ENCODE assay signal across 9 cellular contexts in the genomic region with DNA sequence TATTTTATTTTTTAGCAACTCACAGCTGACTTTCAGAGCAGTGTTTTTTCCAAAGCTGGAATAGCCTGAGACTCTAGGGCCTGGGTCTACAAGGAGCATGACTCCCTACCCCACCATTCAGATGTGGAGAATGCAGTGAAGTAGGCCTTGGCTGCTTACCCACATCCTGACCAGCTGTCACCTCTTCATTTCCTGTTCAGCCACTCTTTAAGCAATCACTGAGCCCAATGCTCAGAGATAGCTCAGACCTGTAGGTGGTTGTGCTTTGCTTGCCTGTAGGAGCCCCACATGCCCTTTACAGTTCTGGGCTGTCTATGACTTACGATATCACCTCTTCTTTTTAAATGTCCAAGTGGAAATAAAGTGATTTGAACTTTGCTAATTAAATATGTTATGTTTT.
DNase-seq lines count a peak whose midpoint lies in the region; ATAC-seq and TF ChIP-seq lines count a peak whose summit lies in the region.
"Had no signal": no experiment of that assay in that cellular context is flagged by ENCODE, and none has a peak within 500 bp of the region (broad histone marks: within the 10 kb centered on the region; RNA-seq: fewer than 3 reads in every experiment).

No MANE protein-coding gene starts in this region.

- in situ Hi-C loops in gastrocnemius medialis (cut with MboI; ENCODE audit: low sequenced_read_pairs in 4 of 4), result no loop called here

- ATAC-seq in GM18873 (IDR thresholded peaks at IDR 0.05; ENCODE audit: low FRiP score, unreplicated experiment) (peak; percentile 94), HG03097 (IDR thresholded peaks at IDR 0.05; ENCODE audit: low FRiP score, unreplicated experiment) (peak; percentile 95), gastrocnemius medialis (no peak)
- ATAC-seq in stimulated activated naive CD8-positive, alpha-beta T cell treated with anti-CD3 and anti-CD28 coated beads, Interleukin-15, Interleukin-2, amounts not matched to agents 100 U/mL and 50 U/mL, for 24 hours, result peak; percentile 96

- H3K4me3 ChIP-seq in AG10803 (ENCODE audit: low read length) (no peak overlapping the region), right atrium auricular region (no peak overlapping the region), coronary artery (no peak overlapping the region), gastrocnemius medialis (no peak overlapping the region)
- H3K4me3 ChIP-seq: right lobe of liver had no signal

- peaks cover 13% of the 10 kb centered on the region for H3K4me1 Mint-ChIP-seq in activated CD4-positive, alpha-beta memory T cell treated with anti-CD3 and anti-CD28 coated beads, Interleukin-2, amount 10 ng/mL, durations not matched to agents 7 days and 5 days

- intact Hi-C loops in gastrocnemius medialis (cut with DNase I; ENCODE audit: low total_unique reads), result no loop called here

- H3K27me3 ChIP-seq in right atrium auricular region (no peaks in the 10 kb centered on the region), gastrocnemius medialis (no peaks in the 10 kb centered on the region)
- H3K27me3 ChIP-seq: right lobe of liver had no signal

- H3K4me1 ChIP-seq in right atrium auricular region (no peaks in the 10 kb centered on the region), gastrocnemius medialis (no peaks in the 10 kb centered on the region)
- H3K4me1 ChIP-seq: right lobe of liver had no signal

- no peak overlapping the region for H3K4me3 Mint-ChIP-seq in activated CD4-positive, alpha-beta memory T cell treated with anti-CD3 and anti-CD28 coated beads, Interleukin-2, amount 10 ng/mL, durations not matched to agents 7 days and 5 days

- H3K9me3 ChIP-seq in right atrium auricular region, result peaks cover 0 to 8% of the 10 kb centered on the region in 2 donors
- no peaks in the 10 kb centered on the region for H3K9me3 ChIP-seq in gastrocnemius medialis
- H3K9me3 ChIP-seq: right lobe of liver had no signal

- no peak overlapping the region for H3K27ac Mint-ChIP-seq in activated CD4-positive, alpha-beta memory T cell treated with anti-CD3 and anti-CD28 coated beads, Interleukin-2, amount 10 ng/mL, durations not matched to agents 7 days and 5 days

- TF ChIP-seq POLR2A in gastrocnemius medialis (IDR thresholded peaks at IDR 0.05), result no peak

- no peaks in the 10 kb centered on the region for H3K36me3 Mint-ChIP-seq in activated CD4-positive, alpha-beta memory T cell treated with anti-CD3 and anti-CD28 coated beads, Interleukin-2, amount 10 ng/mL, durations not matched to agents 7 days and 5 days (ENCODE audit: low read depth)

- peak; percentile 8 for DNase-seq in AG10803 (ENCODE audit: low read depth)
- peak; percentile 49 for DNase-seq in activated CD4-positive, alpha-beta memory T cell treated with anti-CD3 and anti-CD28 coated beads, Interleukin-2, amount 10 ng/mL, durations not matched to agents 7 days and 5 days
- peak; percentile 24 for DNase-seq in stimulated activated naive CD8-positive, alpha-beta T cell treated with anti-CD3 and anti-CD28 coated beads, Interleukin-15, Interleukin-2, amounts not matched to agents 100 U/mL and 50 U/mL, for 24 hours
- no peak for DNase-seq in right atrium auricular region (ENCODE audit: low spot score)
- DNase-seq in coronary artery (ENCODE audit: low spot score), result no peak
- no peak for DNase-seq in gastrocnemius medialis
- DNase-seq: right lobe of liver had no signal

- H3K36me3 ChIP-seq in right atrium auricular region, result no peaks in the 10 kb centered on the region
- H3K36me3 ChIP-seq in gastrocnemius medialis, result no peaks in the 10 kb centered on the region
- H3K36me3 ChIP-seq: right lobe of liver had no signal

- no peaks in the 10 kb centered on the region for H3K27me3 Mint-ChIP-seq in activated CD4-positive, alpha-beta memory T cell treated with anti-CD3 and anti-CD28 coated beads, Interleukin-2, amount 10 ng/mL, durations not matched to agents 7 days and 5 days

- peaks cover 2% of the 10 kb centered on the region for H3K9me3 Mint-ChIP-seq in activated CD4-positive, alpha-beta memory T cell treated with anti-CD3 and anti-CD28 coated beads, Interleukin-2, amount 10 ng/mL, durations not matched to agents 7 days and 5 days

- CTCF ChIA-PET in activated CD4-positive, alpha-beta memory T cell treated with anti-CD3 and anti-CD28 coated beads, Interleukin-2, amount 10 ng/mL, durations not matched to agents 7 days and 5 days (lab: Charles Lee), result no interaction called here

- POLR2A ChIA-PET in activated CD4-positive, alpha-beta memory T cell treated with anti-CD3 and anti-CD28 coated beads, Interleukin-2, amount 10 ng/mL, durations not matched to agents 7 days and 5 days (lab: Charles Lee), result no interaction called here

- no peak overlapping the region for H3K27ac ChIP-seq in right atrium auricular region
- H3K27ac ChIP-seq in coronary artery, result no peak overlapping the region
- no peak overlapping the region for H3K27ac ChIP-seq in gastrocnemius medialis
- H3K27ac ChIP-seq: right lobe of liver had no signal

- TF ChIP-seq CTCF in AG10803 (conservative IDR thresholded peaks at IDR 0.05; ENCODE audit: low read length), result no peak
- TF ChIP-seq CTCF in right atrium auricular region (IDR thresholded peaks at IDR 0.05), result no peak
- no peak for TF ChIP-seq CTCF in coronary artery (IDR thresholded peaks at IDR 0.05)
- no peak for TF ChIP-seq CTCF in gastrocnemius medialis (IDR thresholded peaks at IDR 0.05 in 4 of 5, conservative IDR thresholded peaks at IDR 0.05 in 1 of 5)

Comparison
In these comparisons a context has a peak if more than half of its experiments do, and no peak if none do; other contexts are left out.
1. DNase-seq: peak in AG10803 (single experiment), activated CD4-positive, alpha-beta memory T cell treated with anti-CD3 and anti-CD28 coated beads, Interleukin-2, amount 10 ng/mL, durations not matched to agents 7 days and 5 days (single experiment) and stimulated activated naive CD8-positive, alpha-beta T cell treated with anti-CD3 and anti-CD28 coated beads, Interleukin-15, Interleukin-2, amounts not matched to agents 100 U/mL and 50 U/mL, for 24 hours (single experiment); none in right atrium auricular region (single experiment), coronary artery (single experiment) and gastrocnemius medialis (0 of 2).
2. ATAC-seq: peak in GM18873 (single experiment), HG03097 (single experiment) and stimulated activated naive CD8-positive, alpha-beta T cell treated with anti-CD3 and anti-CD28 coated beads, Interleukin-15, Interleukin-2, amounts not matched to agents 100 U/mL and 50 U/mL, for 24 hours (single experiment); none in gastrocnemius medialis (0 of 2).